1 cellular context compared by ENCODE assay signal in the genomic region with DNA sequence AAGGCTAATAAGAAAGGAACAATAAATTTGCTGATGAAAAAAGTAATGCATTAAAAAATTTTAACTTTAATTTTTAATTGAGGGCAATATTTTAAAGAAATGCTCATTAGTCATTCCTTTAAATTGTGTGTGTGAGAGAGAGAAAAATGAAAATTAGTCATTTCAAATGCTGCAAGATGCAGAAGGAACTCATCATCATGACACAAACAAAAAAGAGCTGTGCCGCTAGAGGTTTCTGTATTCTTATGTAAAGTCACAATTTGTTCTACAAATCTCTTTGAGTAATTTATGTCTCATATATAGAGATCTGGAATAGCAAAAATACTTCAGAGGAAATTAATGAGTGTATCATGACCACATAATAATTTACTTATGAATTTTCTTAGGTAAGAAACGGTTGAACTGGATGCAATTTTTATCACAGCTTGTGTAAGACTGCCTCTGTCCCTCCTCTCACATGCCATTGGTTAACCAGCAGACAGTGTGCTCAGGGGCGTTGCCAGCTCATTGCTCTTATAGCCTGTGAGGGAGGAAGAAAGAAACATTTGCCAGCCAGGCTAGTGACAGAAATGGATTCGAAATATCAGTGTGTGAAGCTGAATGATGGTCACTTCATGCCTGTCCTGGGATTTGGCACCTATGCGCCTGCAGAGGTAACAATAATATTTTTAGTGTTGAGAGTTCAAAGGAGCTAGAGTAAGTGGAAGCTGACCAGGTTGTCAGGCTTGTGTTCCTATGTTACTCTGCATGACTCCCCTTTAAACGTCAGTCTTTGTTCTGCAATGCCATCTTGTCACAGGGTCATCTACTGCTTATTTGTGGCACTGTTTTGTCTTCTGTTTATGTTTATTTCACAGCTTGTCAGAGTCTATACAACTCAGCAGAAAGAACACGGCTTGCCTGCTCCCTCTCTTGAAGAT.
A peak's percentile ranks its signal among the peaks of the same experiment; 100 is the strongest.
TF ChIP-seq lines count a peak whose summit lies in the region.
"Not testable (repeated sequence)": the region's sequence is repeated elsewhere in the genome, so short reads cannot be mapped to it uniquely, and the experiment has no call there.

AKR1C1 (plus strand) TSS at position 540 of the 920 bp plus-strand sequence; CDS start at position 570, 30 bp downstream.

TF ChIP-seq in HepG2, 621 proteins besides CTCF, POLR2A, EP300 and RAD21 (continued from another document and continues in another):
- TF ChIP-seq, protein P1, sequence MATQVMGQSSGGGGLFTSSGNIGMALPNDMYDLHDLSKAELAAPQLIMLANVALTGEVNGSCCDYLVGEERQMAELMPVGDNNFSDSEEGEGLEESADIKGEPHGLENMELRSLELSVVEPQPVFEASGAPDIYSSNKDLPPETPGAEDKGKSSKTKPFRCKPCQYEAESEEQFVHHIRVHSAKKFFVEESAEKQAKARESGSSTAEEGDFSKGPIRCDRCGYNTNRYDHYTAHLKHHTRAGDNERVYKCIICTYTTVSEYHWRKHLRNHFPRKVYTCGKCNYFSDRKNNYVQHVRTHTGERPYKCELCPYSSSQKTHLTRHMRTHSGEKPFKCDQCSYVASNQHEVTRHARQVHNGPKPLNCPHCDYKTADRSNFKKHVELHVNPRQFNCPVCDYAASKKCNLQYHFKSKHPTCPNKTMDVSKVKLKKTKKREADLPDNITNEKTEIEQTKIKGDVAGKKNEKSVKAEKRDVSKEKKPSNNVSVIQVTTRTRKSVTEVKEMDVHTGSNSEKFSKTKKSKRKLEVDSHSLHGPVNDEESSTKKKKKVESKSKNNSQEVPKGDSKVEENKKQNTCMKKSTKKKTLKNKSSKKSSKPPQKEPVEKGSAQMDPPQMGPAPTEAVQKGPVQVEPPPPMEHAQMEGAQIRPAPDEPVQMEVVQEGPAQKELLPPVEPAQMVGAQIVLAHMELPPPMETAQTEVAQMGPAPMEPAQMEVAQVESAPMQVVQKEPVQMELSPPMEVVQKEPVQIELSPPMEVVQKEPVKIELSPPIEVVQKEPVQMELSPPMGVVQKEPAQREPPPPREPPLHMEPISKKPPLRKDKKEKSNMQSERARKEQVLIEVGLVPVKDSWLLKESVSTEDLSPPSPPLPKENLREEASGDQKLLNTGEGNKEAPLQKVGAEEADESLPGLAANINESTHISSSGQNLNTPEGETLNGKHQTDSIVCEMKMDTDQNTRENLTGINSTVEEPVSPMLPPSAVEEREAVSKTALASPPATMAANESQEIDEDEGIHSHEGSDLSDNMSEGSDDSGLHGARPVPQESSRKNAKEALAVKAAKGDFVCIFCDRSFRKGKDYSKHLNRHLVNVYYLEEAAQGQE (IDR thresholded peaks at IDR 0.05; ENCODE audit: borderline replicate concordance in 1 of 2, low read depth in 1 of 2, low read length in 2 of 2): peak in 1 of 2 experiments; percentile 47; a peak in 1 of 4 replicates
- TF ChIP-seq IRF2 (CRISPR knock-in tag; IDR thresholded peaks at IDR 0.05) (peak; percentile 57; the same call in 1 of the 2 replicates), RBFOX2 (IDR thresholded peaks at IDR 0.05; ENCODE audit: low read depth, low read length) (peak; percentile 61), KLF6 (CRISPR knock-in tag; IDR thresholded peaks at IDR 0.05) (peak; percentile 87), RBM22 (optimal IDR thresholded peaks at IDR 0.05; ENCODE audit: low read length) (peak; percentile 39), SOX13 (CRISPR knock-in tag; conservative IDR thresholded peaks at IDR 0.05 in 1 of 2, IDR thresholded peaks at IDR 0.05 in 1 of 2) (peak in 1 of 2 experiments; percentile 35; a peak in 2 of 4 replicates), SP1 (CRISPR knock-in tag; IDR thresholded peaks at IDR 0.05) (peak; percentile 53), AFF4 (CRISPR knock-in tag; IDR thresholded peaks at IDR 0.05) (peak; percentile 100), NFYC (CRISPR knock-in tag; IDR thresholded peaks at IDR 0.05) (peak; percentile 39), ZFY (CRISPR knock-in tag; IDR thresholded peaks at IDR 0.05) (peak; percentile 13; the same call in 1 of the 2 replicates), THAP11 (CRISPR knock-in tag; IDR thresholded peaks at IDR 0.05) (peak; percentile 49; the same call in 1 of the 2 replicates), ZC3H4 (CRISPR knock-in tag; IDR thresholded peaks at IDR 0.05; ENCODE audit: borderline replicate concordance) (0 out of 2 replicates have a peak, but pooled peaks have one; percentile 65), ERF (CRISPR knock-in tag; IDR thresholded peaks at IDR 0.05) (peak; percentile 56; the same call in 1 of the 2 replicates), ARID5B (CRISPR knock-in tag; IDR thresholded peaks at IDR 0.05) (peak; percentile 49), MIXL1 (CRISPR knock-in tag; IDR thresholded peaks at IDR 0.05) (0 out of 2 replicates have a peak, but pooled peaks have one; percentile 43), KAT8 (CRISPR knock-in tag; IDR thresholded peaks at IDR 0.05) (peak; percentile 53; the same call in 1 of the 2 replicates), NCOA2 (CRISPR knock-in tag; IDR thresholded peaks at IDR 0.05) (peak; percentile 30; the same call in 1 of the 2 replicates), TAF1 (CRISPR knock-in tag; IDR thresholded peaks at IDR 0.05) (peak; percentile 84), KLF16 (CRISPR knock-in tag; IDR thresholded peaks at IDR 0.05) (peak in 1 of 2 experiments; percentile 73; a peak in 1 of 4 replicates), ZMYM4 (CRISPR knock-in tag; IDR thresholded peaks at IDR 0.05) (peak; percentile 81), PAF1 (CRISPR knock-in tag; IDR thresholded peaks at IDR 0.05) (peak; percentile 84; the same call in 1 of the 2 replicates), FOSL2 (CRISPR knock-in tag; IDR thresholded peaks at IDR 0.05) (peak; percentile 41; the same call in 1 of the 2 replicates), BCL6 (CRISPR knock-in tag; IDR thresholded peaks at IDR 0.05) (peak; percentile 43; the same call in 1 of the 2 replicates), ZNF335 (CRISPR knock-in tag; IDR thresholded peaks at IDR 0.05) (0 out of 2 replicates have a peak, but pooled peaks have one; percentile 24), MED1 (CRISPR knock-in tag; IDR thresholded peaks at IDR 0.05) (peak; percentile 73), ZNF878 (CRISPR knock-in tag; IDR thresholded peaks at IDR 0.05) (0 out of 2 replicates have a peak, but pooled peaks have one; percentile 37), CREM (IDR thresholded peaks at IDR 0.05) (0 out of 2 replicates have a peak, but pooled peaks have one; percentile 21), NFIC (IDR thresholded peaks at IDR 0.05; ENCODE audit: low read length) (0 out of 2 replicates have a peak, but pooled peaks have one; percentile 23), POLR2G (IDR thresholded peaks at IDR 0.05; ENCODE audit: low read depth, low read length) (peak; percentile 86), HOMEZ (CRISPR knock-in tag; IDR thresholded peaks at IDR 0.05; ENCODE audit: low read depth) (peak; percentile 58; the same call in 1 of the 2 replicates), SOX5 (CRISPR knock-in tag; IDR thresholded peaks at IDR 0.05; ENCODE audit: borderline replicate concordance) (peak; percentile 27; the same call in 1 of the 2 replicates), NFYB (CRISPR knock-in tag; IDR thresholded peaks at IDR 0.05) (peak; percentile 63), KLF11 (CRISPR knock-in tag; IDR thresholded peaks at IDR 0.05) (peak; percentile 59; the same call in 1 of the 2 replicates), TGIF2 (CRISPR knock-in tag; IDR thresholded peaks at IDR 0.05) (peak; percentile 87; the same call in 1 of the 2 replicates)
- not testable (repeated sequence) for TF ChIP-seq SOX13 (IDR thresholded peaks at IDR 0.05); SP1 (IDR thresholded peaks at IDR 0.05); CREM (CRISPR knock-in tag; IDR thresholded peaks at IDR 0.05)
- TF ChIP-seq, protein P2, sequence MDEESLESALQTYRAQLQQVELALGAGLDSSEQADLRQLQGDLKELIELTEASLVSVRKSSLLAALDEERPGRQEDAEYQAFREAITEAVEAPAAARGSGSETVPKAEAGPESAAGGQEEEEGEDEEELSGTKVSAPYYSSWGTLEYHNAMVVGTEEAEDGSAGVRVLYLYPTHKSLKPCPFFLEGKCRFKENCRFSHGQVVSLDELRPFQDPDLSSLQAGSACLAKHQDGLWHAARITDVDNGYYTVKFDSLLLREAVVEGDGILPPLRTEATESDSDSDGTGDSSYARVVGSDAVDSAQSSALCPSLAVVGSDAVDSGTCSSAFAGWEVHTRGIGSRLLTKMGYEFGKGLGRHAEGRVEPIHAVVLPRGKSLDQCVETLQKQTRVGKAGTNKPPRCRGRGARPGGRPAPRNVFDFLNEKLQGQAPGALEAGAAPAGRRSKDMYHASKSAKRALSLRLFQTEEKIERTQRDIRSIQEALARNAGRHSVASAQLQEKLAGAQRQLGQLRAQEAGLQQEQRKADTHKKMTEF (CRISPR knock-in tag; IDR thresholded peaks at IDR 0.05): peak; percentile 39; the same call in 1 of the 2 replicates
- TF ChIP-seq, protein P3, sequence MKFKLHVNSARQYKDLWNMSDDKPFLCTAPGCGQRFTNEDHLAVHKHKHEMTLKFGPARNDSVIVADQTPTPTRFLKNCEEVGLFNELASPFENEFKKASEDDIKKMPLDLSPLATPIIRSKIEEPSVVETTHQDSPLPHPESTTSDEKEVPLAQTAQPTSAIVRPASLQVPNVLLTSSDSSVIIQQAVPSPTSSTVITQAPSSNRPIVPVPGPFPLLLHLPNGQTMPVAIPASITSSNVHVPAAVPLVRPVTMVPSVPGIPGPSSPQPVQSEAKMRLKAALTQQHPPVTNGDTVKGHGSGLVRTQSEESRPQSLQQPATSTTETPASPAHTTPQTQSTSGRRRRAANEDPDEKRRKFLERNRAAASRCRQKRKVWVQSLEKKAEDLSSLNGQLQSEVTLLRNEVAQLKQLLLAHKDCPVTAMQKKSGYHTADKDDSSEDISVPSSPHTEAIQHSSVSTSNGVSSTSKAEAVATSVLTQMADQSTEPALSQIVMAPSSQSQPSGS (CRISPR knock-in tag; IDR thresholded peaks at IDR 0.05): 0 out of 2 replicates have a peak, but pooled peaks have one; percentile 24
- TF ChIP-seq, protein P4, sequence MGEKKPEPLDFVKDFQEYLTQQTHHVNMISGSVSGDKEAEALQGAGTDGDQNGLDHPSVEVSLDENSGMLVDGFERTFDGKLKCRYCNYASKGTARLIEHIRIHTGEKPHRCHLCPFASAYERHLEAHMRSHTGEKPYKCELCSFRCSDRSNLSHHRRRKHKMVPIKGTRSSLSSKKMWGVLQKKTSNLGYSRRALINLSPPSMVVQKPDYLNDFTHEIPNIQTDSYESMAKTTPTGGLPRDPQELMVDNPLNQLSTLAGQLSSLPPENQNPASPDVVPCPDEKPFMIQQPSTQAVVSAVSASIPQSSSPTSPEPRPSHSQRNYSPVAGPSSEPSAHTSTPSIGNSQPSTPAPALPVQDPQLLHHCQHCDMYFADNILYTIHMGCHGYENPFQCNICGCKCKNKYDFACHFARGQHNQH (CRISPR knock-in tag; IDR thresholded peaks at IDR 0.05): 0 out of 2 replicates have a peak, but pooled peaks have one; percentile 45
